In genomic region chr11:77473801-77474508, GRCh38 we compare ENCODE assay signal across 8 cellular contexts. TPM values are rescaled to one million over a fixed set of nuclear protein-coding genes. Genes with fewer than 3 reads are reported as not detected.
DNase-seq lines count a peak whose midpoint lies in the region; ATAC-seq and TF ChIP-seq lines count a peak whose summit lies in the region.

Gene PAK1 (minus strand): TSS chr11:77474094. CDS start chr11:77392520, 81,574 bp downstream.

- H3K36me3 ChIP-seq in ACC112 (ENCODE audit: insufficient read depth, low read length): no peaks in the 10 kb centered on the region
- H3K36me3 ChIP-seq in kidney epithelial cell (ENCODE audit: control insufficient read depth, insufficient read depth, low read length): no peaks in the 10 kb centered on the region

- H3K27ac ChIP-seq in ACC112 (ENCODE audit: low read depth, low read length): no peak within 1 kb of the TSS

- peak within 1 kb of the TSS; percentile 82 for H2AFZ ChIP-seq in ACC112 (ENCODE audit: low read length, unreplicated experiment)

- peak; percentile 26 for TF ChIP-seq CTCF in kidney epithelial cell (IDR thresholded peaks at IDR 0.05; ENCODE audit: insufficient read depth, low read length, poor library complexity, severe bottlenecking)

- ATAC-seq in GM18867 (IDR thresholded peaks at IDR 0.05; ENCODE audit: unreplicated experiment): peak; percentile 70
- ATAC-seq in HG03108 (IDR thresholded peaks at IDR 0.05; ENCODE audit: unreplicated experiment): peak; percentile 50

- H3K4me3 ChIP-seq in ACC112 (ENCODE audit: low read depth, low read length) (peak within 1 kb of the TSS; percentile 84), kidney epithelial cell (ENCODE audit: low read depth, low read length) (peak within 1 kb of the TSS; percentile 79)

- no peaks in the 10 kb centered on the region for H3K79me2 ChIP-seq in ACC112 (ENCODE audit: control insufficient read depth, insufficient read depth, low read length, unreplicated experiment)

- H3K27me3 ChIP-seq in ACC112 (ENCODE audit: insufficient read depth, low read length) (peaks cover 4% of the 10 kb centered on the region; the same call in 1 of the 2 replicates), kidney epithelial cell (ENCODE audit: control insufficient read depth, insufficient read depth, low read length) (no peaks in the 10 kb centered on the region)

- DNase-seq in NCI-H2196 treated with DMSO at 0.1 percent for 48 hours (lab: John Stamatoyannopoulos, UW; ENCODE audit: unreplicated experiment) (peak; percentile 96), cerebellar cortex (ENCODE audit: low spot score) (peak; percentile 85), kidney epithelial cell (ENCODE audit: low read depth) (peak; percentile 45)
- peak; percentile 83 for DNase-seq in activated CD4-positive, alpha-beta T cell treated with anti-CD3 and anti-CD28 coated beads for 1 hour
- DNase-seq in stimulated activated CD4-positive, alpha-beta T cell treated with anti-CD3 and anti-CD28 coated beads, Interleukin-15, amount 100 ng/mL, for 1 hour (ENCODE audit: low read depth in 1 of 2, low spot score in 1 of 2): peak; percentile 62 to 74

- no peaks in the 10 kb centered on the region for H3K4me1 ChIP-seq in ACC112 (ENCODE audit: control insufficient read depth, insufficient read depth, low read length, unreplicated experiment)

RNA-seq across cellular contexts. Expression of gene PAK1, which starts in this region (rescaled TPM):
- 32.7 and 35.3 TPM in 2 replicates for total RNA-seq in kidney epithelial cell

Comparison
In these comparisons a context has a peak if more than half of its experiments do, and no peak if none do; other contexts are left out.
1. DNase-seq: peak in every context shown above with its lines; median percentile 96 in NCI-H2196 treated with DMSO at 0.1 percent for 48 hours; 85 in cerebellar cortex; 83 in activated CD4-positive, alpha-beta T cell treated with anti-CD3 and anti-CD28 coated beads for 1 hour; 68 in stimulated activated CD4-positive, alpha-beta T cell treated with anti-CD3 and anti-CD28 coated beads, Interleukin-15, amount 100 ng/mL, for 1 hour; 45 in kidney epithelial cell.